ENCODE assay signal across 10 cellular contexts in genomic region chr7:75727881-75728592, GRCh38. TPM values are rescaled to one million over a fixed set of nuclear protein-coding genes. Genes with fewer than 3 reads are reported as not detected.
A peak's percentile ranks its signal among the peaks of the same experiment; 100 is the strongest.
DNase-seq lines count a peak whose midpoint lies in the region; TF ChIP-seq lines count a peak whose summit lies in the region.
"Had no signal": no experiment of that assay in that cellular context is flagged by ENCODE, and none has a peak within 500 bp of the region (broad histone marks: within the 10 kb centered on the region; RNA-seq: fewer than 3 reads in every experiment).

No MANE protein-coding gene starts in this region.

- no peak overlapping the region for H3K9ac ChIP-seq in SK-N-SH

- H3K27ac ChIP-seq in SK-N-SH (ENCODE audit: low read depth in 2 of 2, low read length in 1 of 2) (no peak overlapping the region), caudate nucleus (ENCODE audit: low read depth, low read length) (no peak overlapping the region)
- H3K27ac ChIP-seq: C4-2B, neutrophil had no signal

- H3K4me3 Mint-ChIP-seq in activated CD4-positive, alpha-beta T cell treated with anti-CD3 and anti-CD28 coated beads, Interleukin-2, amount 10 ng/mL, durations not matched to agents 24 days and 14 days: no peak overlapping the region
- H3K4me3 Mint-ChIP-seq in endothelial cell (ENCODE audit: unreplicated experiment): no peak overlapping the region

- H3K36me3 Mint-ChIP-seq in activated CD4-positive, alpha-beta T cell treated with anti-CD3 and anti-CD28 coated beads, Interleukin-2, amount 10 ng/mL, durations not matched to agents 24 days and 14 days (ENCODE audit: low read depth): no peaks in the 10 kb centered on the region
- peaks cover 4% of the 10 kb centered on the region for H3K36me3 Mint-ChIP-seq in endothelial cell (ENCODE audit: low read depth, unreplicated experiment)

- H3K79me2 ChIP-seq in SK-N-SH (ENCODE audit: insufficient read depth): no peaks in the 10 kb centered on the region

- H3K4me1 Mint-ChIP-seq in activated CD4-positive, alpha-beta T cell treated with anti-CD3 and anti-CD28 coated beads, Interleukin-2, amount 10 ng/mL, durations not matched to agents 24 days and 14 days: peaks cover 8% of the 10 kb centered on the region
- peaks cover 18% of the 10 kb centered on the region for H3K4me1 Mint-ChIP-seq in endothelial cell (ENCODE audit: unreplicated experiment)

- no peak overlapping the region for H3K4me3 ChIP-seq in SK-N-SH (ENCODE audit: low read depth in 2 of 2, low read length in 1 of 2)
- no peak overlapping the region for H3K4me3 ChIP-seq in HAP-1

- 86% methylated on average over 8 of the region's 8 CpGs for WGBS in SK-N-SH (ENCODE audit: low lambda C conversion rate)

- peak overlapping the region; percentile 0; the same call in 1 of the 2 replicates for H2AFZ ChIP-seq in SK-N-SH (ENCODE audit: low read depth)

- no peaks in the 10 kb centered on the region for H3K27me3 Mint-ChIP-seq in activated CD4-positive, alpha-beta T cell treated with anti-CD3 and anti-CD28 coated beads, Interleukin-2, amount 10 ng/mL, durations not matched to agents 24 days and 14 days
- H3K27me3 Mint-ChIP-seq in endothelial cell (ENCODE audit: unreplicated experiment): peaks cover 5% of the 10 kb centered on the region

- peak overlapping the region; percentile 29 for H3K27ac Mint-ChIP-seq in activated CD4-positive, alpha-beta T cell treated with anti-CD3 and anti-CD28 coated beads, Interleukin-2, amount 10 ng/mL, durations not matched to agents 24 days and 14 days
- H3K27ac Mint-ChIP-seq in endothelial cell (ENCODE audit: unreplicated experiment): peak overlapping the region; percentile 18

- no peaks in the 10 kb centered on the region for H4K20me1 ChIP-seq in SK-N-SH (ENCODE audit: insufficient read depth)

- intact Hi-C loops in activated CD4-positive, alpha-beta T cell treated with anti-CD3 and anti-CD28 coated beads, Interleukin-2, amount 10 ng/mL, durations not matched to agents 24 days and 14 days (cut with micrococcal nuclease): no loop called here

- CTCF ChIA-PET in SK-N-SH (lab: Yijun Ruan, JAX): interaction anchor here (0.6 to 1.1 kb wide), 3 partner anchors 10 to 34 kb away, joined by 3 to 5 read pairs (median 4); no protein-coding TSS in a partner anchor

- peaks cover 13% of the 10 kb centered on the region for H3F3A ChIP-seq in SK-N-SH (replicated peaks; ENCODE audit: insufficient read depth)

- H3K4me1 ChIP-seq in SK-N-SH (ENCODE audit: control insufficient read depth in 1 of 2, insufficient read depth in 2 of 2, low read depth in 1 of 2, low read length in 1 of 2) (peaks cover under 1 to 4% of the 10 kb centered on the region in 2 experiments; a peak in 1 of 4 replicates), HAP-1 (no peaks in the 10 kb centered on the region)

- no peak for TF ChIP-seq RAD21 in SK-N-SH (IDR thresholded peaks at IDR 0.05; ENCODE audit: low read length)

- POLR2A ChIA-PET in SK-N-SH (lab: Yijun Ruan, JAX): no interaction called here

- no peak for TF ChIP-seq EP300 in SK-N-SH (IDR thresholded peaks at IDR 0.05; ENCODE audit: borderline replicate concordance in 1 of 2, low read depth in 1 of 2, low read length in 1 of 2)

- H3K27me3 ChIP-seq in SK-N-SH (ENCODE audit: insufficient read depth) (no peaks in the 10 kb centered on the region), HAP-1 (ENCODE audit: low read depth) (no peaks in the 10 kb centered on the region)
- H3K27me3 ChIP-seq: neutrophil had no signal

- DNase-seq in activated CD4-positive, alpha-beta T cell treated with anti-CD3 and anti-CD28 coated beads, Interleukin-2, amount 10 ng/mL, durations not matched to agents 24 days and 14 days: peak; percentile 73
- no peak for DNase-seq in activated CD4-positive, alpha-beta T cell treated with anti-CD3 and anti-CD28 coated beads for 48 hours
- DNase-seq in SK-N-SH: no peak
- no peak for DNase-seq in endothelial cell (ENCODE audit: low spot score)
- peak; percentile 76 for DNase-seq in renal cortical epithelial cell (ENCODE audit: low read depth)
- no peak for DNase-seq in HAP-1 (ENCODE audit: low spot score in 2 of 2)
- no peak for DNase-seq in medulla oblongata (ENCODE audit: extremely low spot score)
- no peak for DNase-seq in caudate nucleus (lab: John Stamatoyannopoulos, UW)

- H3K9me2 ChIP-seq in SK-N-SH: no peaks in the 10 kb centered on the region

- TF ChIP-seq CTCF in SK-N-SH (IDR thresholded peaks at IDR 0.05) (no peak), endothelial cell (IDR thresholded peaks at IDR 0.05; ENCODE audit: unreplicated experiment) (no peak)

- H3K36me3 ChIP-seq in SK-N-SH (replicated peaks in 1 of 2; ENCODE audit: control insufficient read depth in 1 of 2, insufficient read depth in 2 of 2, low read length in 1 of 2): no peaks in the 10 kb centered on the region
- H3K36me3 ChIP-seq in HAP-1 (replicated peaks): no peaks in the 10 kb centered on the region
- H3K36me3 ChIP-seq: neutrophil had no signal

- H3K9me3 ChIP-seq in SK-N-SH (no peaks in the 10 kb centered on the region), HAP-1 (no peaks in the 10 kb centered on the region)
- H3K9me3 ChIP-seq: neutrophil had no signal

- in situ Hi-C loops in HAP-1 (cut with MboI; ENCODE audit: low sequenced_read_pairs): no loop called here

- H3K9me3 Mint-ChIP-seq in activated CD4-positive, alpha-beta T cell treated with anti-CD3 and anti-CD28 coated beads, Interleukin-2, amount 10 ng/mL, durations not matched to agents 24 days and 14 days: no peaks in the 10 kb centered on the region
- H3K9me3 Mint-ChIP-seq in endothelial cell (ENCODE audit: unreplicated experiment): no peaks in the 10 kb centered on the region

- H3K4me2 ChIP-seq in SK-N-SH: no peak overlapping the region

TF ChIP-seq in SK-N-SH, 30 proteins besides CTCF, POLR2A, EP300 and RAD21 (continues in another document):
- no peak for TF ChIP-seq RCOR1 (IDR thresholded peaks at IDR 0.05; ENCODE audit: low read length)
- TF ChIP-seq RFX5 (IDR thresholded peaks at IDR 0.05; ENCODE audit: low read length): no peak
- TF ChIP-seq JUND (IDR thresholded peaks at IDR 0.05): no peak
- no peak for TF ChIP-seq MEF2A (IDR thresholded peaks at IDR 0.05; ENCODE audit: borderline replicate concordance, low read depth)
- no peak for TF ChIP-seq SMC3 (IDR thresholded peaks at IDR 0.05; ENCODE audit: low read depth, low read length)
- TF ChIP-seq SIN3A (IDR thresholded peaks at IDR 0.05; ENCODE audit: borderline replicate concordance, low read depth, low read length): no peak
- TF ChIP-seq EZH2phosphoT487 (IDR thresholded peaks at IDR 0.05; ENCODE audit: borderline replicate concordance, low read depth): no peak
- TF ChIP-seq ZBTB33 (IDR thresholded peaks at IDR 0.05; ENCODE audit: borderline replicate concordance, low read depth): no peak
- no peak for TF ChIP-seq RXRA (IDR thresholded peaks at IDR 0.05; ENCODE audit: borderline replicate concordance, low read depth)
- TF ChIP-seq POLR2AphosphoS5 (IDR thresholded peaks at IDR 0.05; ENCODE audit: low read depth, low read length): no peak

RNA-seq across cellular contexts. Expression of gene HIP1, which starts 10.7 kb away (rescaled TPM):
- 2.1 and 4.1 TPM in 2 replicates for total RNA-seq in activated CD4-positive, alpha-beta T cell treated with anti-CD3 and anti-CD28 coated beads, Interleukin-2, amount 10 ng/mL, durations not matched to agents 24 days and 14 days
- polyA plus RNA-seq in SK-N-SH (2012; rRNA removed): 10.4 and 11.3 TPM in 2 replicates
- polyA plus RNA-seq in SK-N-SH (2012; cell fraction: cytosol; rRNA removed): 6.5 and 8.6 TPM in 2 replicates
- polyA plus RNA-seq in SK-N-SH (2012; cell fraction: nucleus; rRNA removed): 8.5 and 10.8 TPM in 2 replicates
- total RNA-seq in endothelial cell (ENCODE audit: unreplicated experiment) (49.3 TPM), renal cortical epithelial cell (10.1 and 22.0 TPM in 2 replicates)

RNA-seq across cellular contexts. Expression of gene CCL26, which starts 44.0 kb away (rescaled TPM):
- total RNA-seq in activated CD4-positive, alpha-beta T cell treated with anti-CD3 and anti-CD28 coated beads, Interleukin-2, amount 10 ng/mL, durations not matched to agents 24 days and 14 days: not detected in 2 replicates
- not detected in 2 replicates for polyA plus RNA-seq in SK-N-SH (2012; rRNA removed)
- polyA plus RNA-seq in SK-N-SH (2012; cell fraction: cytosol; rRNA removed): 0.10 TPM in 1 of 2 replicates, not detected in the other
- polyA plus RNA-seq in SK-N-SH (2012; cell fraction: nucleus; rRNA removed): 0.14 TPM in 1 of 2 replicates, not detected in the other
- total RNA-seq in endothelial cell (ENCODE audit: unreplicated experiment) (0.59 TPM), renal cortical epithelial cell (not detected in 2 replicates)

Comparison
In these comparisons a context has a peak if more than half of its experiments do, and no peak if none do; other contexts are left out.
1. DNase-seq: peak in activated CD4-positive, alpha-beta T cell treated with anti-CD3 and anti-CD28 coated beads, Interleukin-2, amount 10 ng/mL, durations not matched to agents 24 days and 14 days (single experiment) and renal cortical epithelial cell (single experiment); none in activated CD4-positive, alpha-beta T cell treated with anti-CD3 and anti-CD28 coated beads for 48 hours (single experiment), SK-N-SH (single experiment), endothelial cell (single experiment), HAP-1 (0 of 2), medulla oblongata (single experiment) and caudate nucleus (0 of 61).